23 cellular contexts compared by ENCODE assay signal in genomic region chr19:7213628-7214328, GRCh38.
DNase-seq lines count a peak whose midpoint lies in the region; ATAC-seq, FAIRE-seq and TF ChIP-seq lines count a peak whose summit lies in the region.
"Had no signal": no experiment of that assay in that cellular context is flagged by ENCODE, and none has a peak within 500 bp of the region (broad histone marks: within the 10 kb centered on the region; RNA-seq: fewer than 3 reads in every experiment).

No MANE protein-coding gene starts in this region.

- H3K9me3 Mint-ChIP-seq in activated CD4-positive, alpha-beta memory T cell treated with anti-CD3 and anti-CD28 coated beads for 36 hours, result no peaks in the 10 kb centered on the region
- no peaks in the 10 kb centered on the region for H3K9me3 Mint-ChIP-seq in activated CD4-positive, alpha-beta memory T cell treated with anti-CD3 and anti-CD28 coated beads, Interleukin-2, amount 10 ng/mL, durations not matched to agents 7 days and 5 days
- H3K9me3 Mint-ChIP-seq: CD8-positive, alpha-beta memory T cell; IgD-negative memory B cell; immature natural killer cell; natural killer cell; T-helper 1 cell treated with Interleukin-12 subunit alpha and Interleukin-12 subunit beta and Interleukin-4 antibody, amounts not matched to agents 30 μg/mL and 1 μg/mL, for 36 hours had no signal

- DNase-seq in activated CD4-positive, alpha-beta memory T cell treated with anti-CD3 and anti-CD28 coated beads for 36 hours, result peak; percentile 59
- DNase-seq in activated CD4-positive, alpha-beta memory T cell treated with anti-CD3 and anti-CD28 coated beads, Interleukin-2, amount 10 ng/mL, durations not matched to agents 7 days and 5 days, result no peak
- DNase-seq in GM12891 (ENCODE audit: insufficient read length, low spot score) (no peak), body of pancreas (no peak), ovary (no peak), amygdala (lab: John Stamatoyannopoulos, UW) (no peak), RKO (ENCODE audit: low spot score) (no peak), NCI-H510A (lab: John Stamatoyannopoulos, UW) (no peak)
- DNase-seq: activated naive CD4-positive, alpha-beta T cell treated with anti-CD3 and anti-CD28 coated beads, Interleukin-2, amount 50 U/mL, for 16 hours; CD8-positive, alpha-beta memory T cell; DND-41; esophagus squamous epithelium; immature natural killer cell; natural killer cell; NCI-H1930; NCI-H446 treated with DMSO at 0.1 percent for 48 hours; stomach; WERI-Rb-1 had no signal

- peak overlapping the region; percentile 3 for H3K27ac Mint-ChIP-seq in activated CD4-positive, alpha-beta memory T cell treated with anti-CD3 and anti-CD28 coated beads for 36 hours
- no peak overlapping the region for H3K27ac Mint-ChIP-seq in activated CD4-positive, alpha-beta memory T cell treated with anti-CD3 and anti-CD28 coated beads, Interleukin-2, amount 10 ng/mL, durations not matched to agents 7 days and 5 days
- H3K27ac Mint-ChIP-seq: CD8-positive, alpha-beta memory T cell; natural killer cell; T-helper 1 cell treated with Interleukin-12 subunit alpha and Interleukin-12 subunit beta and Interleukin-4 antibody, amounts not matched to agents 30 μg/mL and 1 μg/mL, for 36 hours had no signal

- POLR2A ChIA-PET in activated CD4-positive, alpha-beta memory T cell treated with anti-CD3 and anti-CD28 coated beads for 36 hours (lab: Charles Lee), result no interaction called here
- POLR2A ChIA-PET in activated CD4-positive, alpha-beta memory T cell treated with anti-CD3 and anti-CD28 coated beads, Interleukin-2, amount 10 ng/mL, durations not matched to agents 7 days and 5 days (lab: Charles Lee), result no interaction called here

- peaks cover 7% of the 10 kb centered on the region for H3K27me3 Mint-ChIP-seq in activated CD4-positive, alpha-beta memory T cell treated with anti-CD3 and anti-CD28 coated beads for 36 hours
- peaks cover 9% of the 10 kb centered on the region for H3K27me3 Mint-ChIP-seq in activated CD4-positive, alpha-beta memory T cell treated with anti-CD3 and anti-CD28 coated beads, Interleukin-2, amount 10 ng/mL, durations not matched to agents 7 days and 5 days

- H3K4me1 Mint-ChIP-seq in activated CD4-positive, alpha-beta memory T cell treated with anti-CD3 and anti-CD28 coated beads for 36 hours (ENCODE audit: low read depth), result peaks cover 46% of the 10 kb centered on the region
- H3K4me1 Mint-ChIP-seq in activated CD4-positive, alpha-beta memory T cell treated with anti-CD3 and anti-CD28 coated beads, Interleukin-2, amount 10 ng/mL, durations not matched to agents 7 days and 5 days, result no peaks in the 10 kb centered on the region
- H3K4me1 Mint-ChIP-seq: CD8-positive, alpha-beta memory T cell; immature natural killer cell; natural killer cell had no signal

- WGBS in body of pancreas, 2 donors, result 57 to 61% methylated on average over 14 of the region's 14 CpGs
- WGBS in ovary, 3 donors, result 63 to 70% (median 67%) methylated on average over 14 of the region's 14 CpGs

- no peak overlapping the region for H3K4me3 Mint-ChIP-seq in activated CD4-positive, alpha-beta memory T cell treated with anti-CD3 and anti-CD28 coated beads for 36 hours
- H3K4me3 Mint-ChIP-seq in activated CD4-positive, alpha-beta memory T cell treated with anti-CD3 and anti-CD28 coated beads, Interleukin-2, amount 10 ng/mL, durations not matched to agents 7 days and 5 days, result no peak overlapping the region
- H3K4me3 Mint-ChIP-seq: CD8-positive, alpha-beta memory T cell; immature natural killer cell; natural killer cell; T-helper 1 cell treated with Interleukin-12 subunit alpha and Interleukin-12 subunit beta and Interleukin-4 antibody, amounts not matched to agents 30 μg/mL and 1 μg/mL, for 36 hours had no signal

- intact Hi-C loops in activated CD4-positive, alpha-beta memory T cell treated with anti-CD3 and anti-CD28 coated beads for 36 hours (cut with micrococcal nuclease), result no loop called here
- intact Hi-C loops in body of pancreas (cut with DNase I), result no loop called here
- intact Hi-C loops in ovary (cut with DNase I), result loop anchor here in 1 of 4 donors (5.0 kb wide), 1 partner anchor 79 kb away; the partner anchor contains the start of gene INSR

- no peaks in the 10 kb centered on the region for H3K36me3 Mint-ChIP-seq in activated CD4-positive, alpha-beta memory T cell treated with anti-CD3 and anti-CD28 coated beads for 36 hours
- no peaks in the 10 kb centered on the region for H3K36me3 Mint-ChIP-seq in activated CD4-positive, alpha-beta memory T cell treated with anti-CD3 and anti-CD28 coated beads, Interleukin-2, amount 10 ng/mL, durations not matched to agents 7 days and 5 days (ENCODE audit: low read depth)
- H3K36me3 Mint-ChIP-seq: CD8-positive, alpha-beta memory T cell; IgD-negative memory B cell; immature natural killer cell; natural killer cell had no signal

- no peaks in the 10 kb centered on the region for H3K36me3 ChIP-seq in body of pancreas (replicated peaks in 1 of 2; ENCODE audit: insufficient read depth in 1 of 2, low read depth in 2 of 2)
- H3K36me3 ChIP-seq in ovary, result no peaks in the 10 kb centered on the region
- H3K36me3 ChIP-seq: cardiac muscle cell, esophagus squamous epithelium, stomach, WERI-Rb-1 had no signal

- CTCF ChIA-PET in activated CD4-positive, alpha-beta memory T cell treated with anti-CD3 and anti-CD28 coated beads for 36 hours (lab: Charles Lee), result no interaction called here
- CTCF ChIA-PET in activated CD4-positive, alpha-beta memory T cell treated with anti-CD3 and anti-CD28 coated beads, Interleukin-2, amount 10 ng/mL, durations not matched to agents 7 days and 5 days (lab: Charles Lee), result no interaction called here

- H3K4me3 ChIP-seq in body of pancreas (no peak overlapping the region), ovary (no peak overlapping the region)
- H3K4me3 ChIP-seq: cardiac muscle cell, esophagus squamous epithelium, lung, stomach had no signal

- H3K9me3 ChIP-seq in body of pancreas (no peaks in the 10 kb centered on the region), ovary (no peaks in the 10 kb centered on the region)
- H3K9me3 ChIP-seq: esophagus squamous epithelium, stomach had no signal

- FAIRE-seq in GM12891 (lab: Jason Lieb, UNC), result peak; percentile 76

- H3K27ac ChIP-seq in body of pancreas (peak overlapping the region; percentile 83 to 96 (median 92)), ovary (peak overlapping the region; percentile 24 to 84)
- H3K27ac ChIP-seq: cardiac muscle cell, esophagus squamous epithelium, stomach, WERI-Rb-1 had no signal

- TF ChIP-seq POLR2A in GM12891 (IDR thresholded peaks at IDR 0.05; ENCODE audit: low read depth, low read length) (no peak), body of pancreas (IDR thresholded peaks at IDR 0.05) (peak in 1 of 3 donors; percentile 10), ovary (IDR thresholded peaks at IDR 0.05) (no peak)

- ATAC-seq in body of pancreas, result no peak
- ATAC-seq: natural killer cell, Right ventricle myocardium inferior had no signal

- H3K27me3 ChIP-seq in body of pancreas, result no peaks in the 10 kb centered on the region
- no peaks in the 10 kb centered on the region for H3K27me3 ChIP-seq in ovary
- H3K27me3 ChIP-seq: cardiac muscle cell, esophagus squamous epithelium, stomach had no signal

- TF ChIP-seq CTCF in body of pancreas (IDR thresholded peaks at IDR 0.05) (no peak), ovary (IDR thresholded peaks at IDR 0.05) (no peak)

- H3K4me1 ChIP-seq in body of pancreas, result peaks cover 86% of the 10 kb centered on the region
- H3K4me1 ChIP-seq in ovary (ENCODE audit: insufficient read depth), result peaks cover 38% of the 10 kb centered on the region

- TF ChIP-seq EP300 in ovary (IDR thresholded peaks at IDR 0.05), result no peak

TF ChIP-seq in GM12891, 5 proteins besides CTCF, POLR2A, EP300 and RAD21:
- TF ChIP-seq PAX5 (IDR thresholded peaks at IDR 0.05; ENCODE audit: insufficient read depth, low read length, severe bottlenecking) (no peak), POLR2AphosphoS5 (IDR thresholded peaks at IDR 0.05; ENCODE audit: low read depth, low read length) (no peak), SPI1 (IDR thresholded peaks at IDR 0.05; ENCODE audit: low read depth, low read length) (no peak), TAF1 (IDR thresholded peaks at IDR 0.05; ENCODE audit: low read depth, low read length) (no peak), POU2F2 (IDR thresholded peaks at IDR 0.05; ENCODE audit: low read depth, low read length) (no peak)
